ENCODE assay signal across 14 cellular contexts in genomic region chr10:61958311-61958710, GRCh38. TPM values are rescaled to one million over a fixed set of nuclear protein-coding genes. Genes with fewer than 3 reads are reported as not detected.
DNase-seq lines count a peak whose midpoint lies in the region; ATAC-seq, FAIRE-seq and TF ChIP-seq lines count a peak whose summit lies in the region.
"Had no signal": no experiment of that assay in that cellular context is flagged by ENCODE, and none has a peak within 500 bp of the region (broad histone marks: within the 10 kb centered on the region; RNA-seq: fewer than 3 reads in every experiment).

No MANE protein-coding gene starts in this region.

- TF ChIP-seq RAD21 in GM12878 (IDR thresholded peaks at IDR 0.05; ENCODE audit: insufficient read depth, low read depth, low read length), result no peak

- no peak overlapping the region for H3K9ac ChIP-seq in GM12878 (ENCODE audit: control insufficient read depth, insufficient read depth, low read length)

- SMC1A ChIA-PET in GM12878 (lab: Charles Lee; ENCODE audit: uncharacterized antibody, unreplicated experiment), result interaction anchor here (0.6 to 1.6 kb wide), 6 partner anchors 10 to 678 kb away, joined by 3 to 8 read pairs (median 4); no protein-coding TSS in a partner anchor

- TF ChIP-seq POLR2A in GM12878 (IDR thresholded peaks at IDR 0.05; ENCODE audit: low read depth, low read length), result no peak

- H3K27me3 ChIP-seq in Panc1 (ENCODE audit: control insufficient read depth, insufficient read depth, low read length) (no peaks in the 10 kb centered on the region), GM12878 (replicated peaks in 1 of 2; ENCODE audit: control insufficient read depth in 2 of 2, insufficient read depth in 2 of 2, low read length in 1 of 2) (no peaks in the 10 kb centered on the region)
- H3K27me3 ChIP-seq: BE2C had no signal

- POLR2A ChIA-PET in Panc1 (lab: Charles Lee), result no interaction called here
- POLR2A ChIA-PET in GM12878 (lab: Charles Lee), result no interaction called here

- 99% methylated on average over 12 of the region's 12 CpGs for WGBS in GM12878 (ENCODE audit: insufficient coverage, insufficient replicate concordance, low lambda C conversion rate, missing lambda C conversion rate)

- peak overlapping the region; percentile 50; the same call in 1 of the 2 replicates for H3K4me2 ChIP-seq in GM12878 (ENCODE audit: control insufficient read depth, insufficient read depth)

- BruUV-seq in Panc1 (replicated peaks; lab: Mats Ljungman, UMichigan) (no TSS peak), GM12878 (replicated peaks; lab: Mats Ljungman, UMichigan) (no TSS peak)

- RAD21 ChIA-PET in GM12878 (lab: Charles Lee; ENCODE audit: unreplicated experiment), result no interaction called here

- no peak for TF ChIP-seq CTCF in Panc1 (IDR thresholded peaks at IDR 0.05)
- no peak for TF ChIP-seq CTCF in GM12878 (IDR thresholded peaks at IDR 0.05 in 2 of 3, conservative IDR thresholded peaks at IDR 0.05 in 1 of 3; ENCODE audit: control insufficient read depth in 2 of 3, extremely low read depth in 1 of 3, insufficient read depth in 1 of 3, low read depth in 3 of 3, low read length in 3 of 3)

- no peak for DNase-seq in stimulated activated naive CD8-positive, alpha-beta T cell treated with anti-CD3 and anti-CD28 coated beads, Interleukin-15, amount 100 ng/mL, for 72 hours
- DNase-seq in Panc1 (ENCODE audit: low read depth, low spot score), result no peak
- no peak for DNase-seq in GM12878 (ENCODE audit: low read depth, low spot score)
- DNase-seq in RKO (ENCODE audit: low spot score), result no peak
- no peak for DNase-seq in KBM-7
- no peak for DNase-seq in GF-D8 (lab: John Stamatoyannopoulos, UW)
- DNase-seq: BE2C, HCEC 1CT, NCI-H146, NCI-H226, NCI-H526 had no signal

- H3K27ac ChIP-seq in Panc1 (ENCODE audit: low read length) (peak overlapping the region; percentile 36; the same call in 1 of the 2 replicates), GM12878 (ENCODE audit: control insufficient read depth, insufficient read depth) (no peak overlapping the region)

- H3K4me3 ChIP-seq in Panc1 (ENCODE audit: low read depth in 2 of 2, low read length in 2 of 2), result no peak overlapping the region
- no peak overlapping the region for H3K4me3 ChIP-seq in GM12878

- H2AFZ ChIP-seq in GM12878 (ENCODE audit: control insufficient read depth, low read depth, low read length), result no peak overlapping the region

- peaks cover 46% of the 10 kb centered on the region for H3K79me2 ChIP-seq in GM12878 (ENCODE audit: control insufficient read depth, insufficient read depth, low read length)

- TF ChIP-seq EP300 in GM12878 (IDR thresholded peaks at IDR 0.05; ENCODE audit: borderline replicate concordance in 1 of 2, control insufficient read depth in 1 of 2, low read depth in 2 of 2, low read length in 2 of 2), result no peak

- no peaks in the 10 kb centered on the region for H4K20me1 ChIP-seq in GM12878 (ENCODE audit: control insufficient read depth, insufficient read depth)

- CTCF ChIA-PET in Panc1 (lab: Charles Lee), result no interaction called here
- CTCF ChIA-PET in GM12878 (lab: Yijun Ruan, JAX), result interaction anchor here (0.9 kb wide), 1 partner anchor 54 kb away, joined by 3 read pairs; no protein-coding TSS in a partner anchor

- H3K4me1 ChIP-seq in Panc1 (ENCODE audit: control insufficient read depth, insufficient read depth, low read length) (no peaks in the 10 kb centered on the region), GM12878 (ENCODE audit: control insufficient read depth, insufficient read depth, low read length) (peaks cover 43% of the 10 kb centered on the region)
- H3K4me1 ChIP-seq: BE2C had no signal

- H3K9me3 ChIP-seq in Panc1 (ENCODE audit: control insufficient read depth, insufficient read depth, low read depth, low read length) (no peaks in the 10 kb centered on the region), GM12878 (replicated peaks; ENCODE audit: control insufficient read depth, insufficient read depth, low read length) (no peaks in the 10 kb centered on the region)
- H3K9me3 ChIP-seq: BE2C had no signal

- ATAC-seq in stimulated activated naive CD8-positive, alpha-beta T cell treated with anti-CD3 and anti-CD28 coated beads, Interleukin-15, amount 100 ng/mL, for 72 hours, result no peak
- ATAC-seq in Panc1, result no peak
- ATAC-seq in GM12878, result no peak

- peak overlapping the region; percentile 71 for H3K27ac Mint-ChIP-seq in stimulated activated naive CD8-positive, alpha-beta T cell treated with anti-CD3 and anti-CD28 coated beads, Interleukin-15, Interleukin-2, amounts not matched to agents 100 ng/mL and 50 ng/mL, for 24 hours
- no peak overlapping the region for H3K27ac Mint-ChIP-seq in stimulated activated naive CD8-positive, alpha-beta T cell treated with anti-CD3 and anti-CD28 coated beads, Interleukin-15, amount 100 ng/mL, for 72 hours

- no peak for FAIRE-seq in GM12878 (lab: Jason Lieb, UNC)
- FAIRE-seq: GM18507, HTR-8/SVneo had no signal

- intact Hi-C loops in Panc1 (cut with micrococcal nuclease; ENCODE audit: unreplicated experiment), result no loop called here
- intact Hi-C loops in GM12878 (cut with micrococcal nuclease; ENCODE audit: unreplicated experiment), result loop anchor here (2.0 kb wide), 1 partner anchor 14 kb away; no protein-coding TSS in a partner anchor

- H3K36me3 ChIP-seq in Panc1 (ENCODE audit: control insufficient read depth, insufficient read depth, low read length) (no peaks in the 10 kb centered on the region), GM12878 (ENCODE audit: control insufficient read depth in 2 of 2, insufficient read depth in 2 of 2, low read length in 1 of 2) (peaks cover 0 to 3% of the 10 kb centered on the region in 2 experiments; a peak in 1 of 4 replicates)
- H3K36me3 ChIP-seq: BE2C had no signal

- peaks cover 83% of the 10 kb centered on the region for H3K4me1 Mint-ChIP-seq in stimulated activated naive CD8-positive, alpha-beta T cell treated with anti-CD3 and anti-CD28 coated beads, Interleukin-15, Interleukin-2, amounts not matched to agents 100 ng/mL and 50 ng/mL, for 24 hours (ENCODE audit: low read depth)
- H3K4me1 Mint-ChIP-seq in stimulated activated naive CD8-positive, alpha-beta T cell treated with anti-CD3 and anti-CD28 coated beads, Interleukin-15, amount 100 ng/mL, for 72 hours, result peaks cover 68% of the 10 kb centered on the region

- H3K4me3 Mint-ChIP-seq in stimulated activated naive CD8-positive, alpha-beta T cell treated with anti-CD3 and anti-CD28 coated beads, Interleukin-15, Interleukin-2, amounts not matched to agents 100 ng/mL and 50 ng/mL, for 24 hours, result no peak overlapping the region
- no peak overlapping the region for H3K4me3 Mint-ChIP-seq in stimulated activated naive CD8-positive, alpha-beta T cell treated with anti-CD3 and anti-CD28 coated beads, Interleukin-15, amount 100 ng/mL, for 72 hours

- no peaks in the 10 kb centered on the region for H3K9me3 Mint-ChIP-seq in stimulated activated naive CD8-positive, alpha-beta T cell treated with anti-CD3 and anti-CD28 coated beads, Interleukin-15, Interleukin-2, amounts not matched to agents 100 ng/mL and 50 ng/mL, for 24 hours
- H3K9me3 Mint-ChIP-seq in stimulated activated naive CD8-positive, alpha-beta T cell treated with anti-CD3 and anti-CD28 coated beads, Interleukin-15, amount 100 ng/mL, for 72 hours, result no peaks in the 10 kb centered on the region

- H3K27me3 Mint-ChIP-seq in stimulated activated naive CD8-positive, alpha-beta T cell treated with anti-CD3 and anti-CD28 coated beads, Interleukin-15, Interleukin-2, amounts not matched to agents 100 ng/mL and 50 ng/mL, for 24 hours, result no peaks in the 10 kb centered on the region
- no peaks in the 10 kb centered on the region for H3K27me3 Mint-ChIP-seq in stimulated activated naive CD8-positive, alpha-beta T cell treated with anti-CD3 and anti-CD28 coated beads, Interleukin-15, amount 100 ng/mL, for 72 hours

- in situ Hi-C loops in Panc1 (cut with HindIII; ENCODE audit: low pct_unique_long_range_greater_than_20kb, low sequenced_read_pairs) (no loop called here), GM12878 (cut with MboI) (no loop called here), KBM-7 (cut with MboI; ENCODE audit: low pct_unique_long_range_greater_than_20kb, low sequenced_read_pairs) (no loop called here)

- peaks cover 64% of the 10 kb centered on the region for H3K36me3 Mint-ChIP-seq in stimulated activated naive CD8-positive, alpha-beta T cell treated with anti-CD3 and anti-CD28 coated beads, Interleukin-15, Interleukin-2, amounts not matched to agents 100 ng/mL and 50 ng/mL, for 24 hours (ENCODE audit: low read depth)

TF ChIP-seq in GM12878, 131 proteins besides CTCF, POLR2A, EP300 and RAD21 (continues in another document):
- TF ChIP-seq TBL1XR1 (IDR thresholded peaks at IDR 0.05; ENCODE audit: low read depth, low read length), result no peak

RNA-seq across cellular contexts. Expression of gene ARID5B, which starts 56.8 kb away (rescaled TPM):
- total RNA-seq in Panc1 (2021; ENCODE audit: unreplicated experiment), result 22.7 TPM
- polyA plus RNA-seq in Panc1 (2012; ENCODE audit: insufficient read length), result 7.6 TPM
- total RNA-seq in GM12878 (2013; cell fraction: nucleolus; rRNA removed), result 7.5 and 9.3 TPM in 2 replicates
- 5.8 and 6.9 TPM in 2 replicates for total RNA-seq in GM12878 (2014; rRNA removed)
- 6.4 and 7.1 TPM in 2 replicates for total RNA-seq in GM12878 (2014; rRNA removed; fragmentation: Illumina TruSeq; extraction: Trizol)
- total RNA-seq in GM12878 (2021), result 7.4 and 7.5 TPM in 2 replicates
- polyA plus RNA-seq in GM12878 (2011; ENCODE audit: low read depth), result 6.7 TPM
- polyA plus RNA-seq in GM12878 (2011; rRNA removed), result 2.4 and 2.8 TPM in 2 replicates
- polyA plus RNA-seq in GM12878 (2011; cell fraction: cytosol; rRNA removed), result 2.0 and 2.3 TPM in 2 replicates
- 3.7 and 5.0 TPM in 2 replicates for polyA plus RNA-seq in GM12878 (2011; cell fraction: nucleus; rRNA removed)
- polyA plus RNA-seq in GM12878 (2012), result 11.6 and 12.8 TPM in 2 replicates
- 3.7 and 4.1 TPM in 2 replicates for polyA plus RNA-seq in GM12878 (2014; fragmentation: Illumina TruSeq; extraction: Trizol)
- polyA plus RNA-seq in GM12878 (2014; fragmentation: Nextera tagmentation; extraction: Ambion mirVana), result 1 to 10 TPM; 3.4 to 8.5 TPM
- 2.7 and 3.2 TPM in 2 replicates for polyA plus RNA-seq in GM12878 (2014; rRNA removed)
- 1 to 10 TPM; 6.7 to 7.1 TPM for polyA plus RNA-seq in GM12878 (2016; fragmentation: Nextera tagmentation; extraction: Ambion mirVana)
- 14.8 and 17.5 TPM in 2 replicates for polyA minus RNA-seq in GM12878 (2011; rRNA and poly(A)+ RNA removed)
- 2.5 and 3.7 TPM in 2 replicates for polyA minus RNA-seq in GM12878 (2011; cell fraction: cytosol; rRNA and poly(A)+ RNA removed)
- 16.8 and 33.0 TPM in 2 replicates for polyA minus RNA-seq in GM12878 (2011; cell fraction: nucleus; rRNA and poly(A)+ RNA removed)
